8 cellular contexts compared by ENCODE assay signal in the genomic region with DNA sequence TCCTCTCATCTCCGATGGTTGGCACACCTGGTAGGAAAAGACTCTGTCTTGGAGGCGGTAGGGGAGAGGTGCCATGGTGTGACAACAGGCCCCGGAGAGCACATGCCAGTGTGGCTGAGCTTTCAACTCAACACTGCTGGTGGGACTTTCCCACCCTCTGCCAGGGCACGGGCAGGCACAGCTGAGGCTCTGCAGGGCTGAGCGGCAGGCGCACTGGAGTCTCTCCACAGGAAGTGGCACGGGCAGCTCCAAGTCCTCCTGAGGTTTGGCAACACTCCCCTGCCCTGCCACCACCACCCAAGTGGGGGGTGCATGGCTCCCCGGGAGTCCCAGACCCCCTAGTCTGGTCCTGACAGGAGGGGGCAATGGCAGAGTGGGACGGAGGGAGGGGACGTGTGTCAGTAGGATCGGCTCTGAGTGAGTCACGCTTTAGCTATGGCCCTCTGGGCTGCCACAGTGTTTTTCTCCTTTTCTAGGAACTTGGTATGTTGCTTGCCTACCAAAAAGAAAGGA. TPM values are rescaled to one million over a fixed set of nuclear protein-coding genes. Genes with fewer than 3 reads are reported as not detected.
DNase-seq lines count a peak whose midpoint lies in the region; TF ChIP-seq lines count a peak whose summit lies in the region.

No MANE protein-coding gene starts in this region.

- H3K9me3 ChIP-seq in left ventricle myocardium inferior (replicated peaks) = no peaks in the 10 kb centered on the region

- intact Hi-C loops in left ventricle myocardium inferior (cut with micrococcal nuclease) = no loop called here

- no peak overlapping the region for H3K4me3 ChIP-seq in left ventricle myocardium inferior

- peaks cover 63% of the 10 kb centered on the region for H3K36me3 ChIP-seq in left ventricle myocardium inferior

- peak; percentile 45 for DNase-seq in stimulated activated CD4-positive, alpha-beta T cell treated with anti-CD3 and anti-CD28 coated beads, Interleukin-12 subunit alpha, Interleukin-12 subunit beta, amount 100 ng/mL, for 4 hours
- DNase-seq in stimulated activated CD4-positive, alpha-beta T cell treated with anti-CD3 and anti-CD28 coated beads, Interleukin-2, amount 100 ng/mL, for 48 hours = no peak
- DNase-seq in activated gamma-delta T cell treated with anti-CD3 and anti-CD28 coated beads, Interleukin-2, amount 50 U/mL, for 16 hours (ENCODE audit: low read depth) = peak; percentile 14
- DNase-seq in left ventricle myocardium inferior (no peak), NAMALWA (ENCODE audit: low spot score) (no peak), foreskin melanocyte (no peak), NCI-H510A (lab: John Stamatoyannopoulos, UW) (no peak)
- peak; percentile 46 for DNase-seq in stimulated activated CD4-positive, alpha-beta T cell treated with anti-CD3 and anti-CD28 coated beads, Interleukin-2, amount 100 ng/mL, for 4 hours (ENCODE audit: low read depth)

- peaks cover 45% of the 10 kb centered on the region for H3K4me1 ChIP-seq in left ventricle myocardium inferior

- no peaks in the 10 kb centered on the region for H3K27me3 ChIP-seq in left ventricle myocardium inferior (ENCODE audit: low read depth)

- peak overlapping the region; percentile 64 for H3K27ac ChIP-seq in left ventricle myocardium inferior (replicated peaks)

- no peak for TF ChIP-seq CTCF in left ventricle myocardium inferior (IDR thresholded peaks at IDR 0.05; ENCODE audit: borderline replicate concordance)

RNA-seq across cellular contexts. Expression of a gene that starts 27.3 kb away (rescaled TPM):
- 10.6 TPM for total RNA-seq in left ventricle myocardium inferior

RNA-seq across cellular contexts. Expression of a gene that starts 35.0 kb away (rescaled TPM):
- 69.8 TPM for total RNA-seq in left ventricle myocardium inferior

RNA-seq across cellular contexts. Expression of a gene that starts 44.5 kb away (rescaled TPM):
- total RNA-seq in left ventricle myocardium inferior = 1.9 TPM

RNA-seq across cellular contexts. Expression of a gene that starts 47.0 kb away (rescaled TPM):
- total RNA-seq in left ventricle myocardium inferior = 53.6 TPM

Comparison
In these comparisons a context has a peak if more than half of its experiments do, and no peak if none do; other contexts are left out.
1. DNase-seq: peak in stimulated activated CD4-positive, alpha-beta T cell treated with anti-CD3 and anti-CD28 coated beads, Interleukin-12 subunit alpha, Interleukin-12 subunit beta, amount 100 ng/mL, for 4 hours (single experiment), activated gamma-delta T cell treated with anti-CD3 and anti-CD28 coated beads, Interleukin-2, amount 50 U/mL, for 16 hours (single experiment) and stimulated activated CD4-positive, alpha-beta T cell treated with anti-CD3 and anti-CD28 coated beads, Interleukin-2, amount 100 ng/mL, for 4 hours (single experiment); none in stimulated activated CD4-positive, alpha-beta T cell treated with anti-CD3 and anti-CD28 coated beads, Interleukin-2, amount 100 ng/mL, for 48 hours (0 of 2), left ventricle myocardium inferior (single experiment), NAMALWA (single experiment), foreskin melanocyte (single experiment) and NCI-H510A (single experiment).